ENCODE assay signal across 2 cellular contexts in the genomic region with DNA sequence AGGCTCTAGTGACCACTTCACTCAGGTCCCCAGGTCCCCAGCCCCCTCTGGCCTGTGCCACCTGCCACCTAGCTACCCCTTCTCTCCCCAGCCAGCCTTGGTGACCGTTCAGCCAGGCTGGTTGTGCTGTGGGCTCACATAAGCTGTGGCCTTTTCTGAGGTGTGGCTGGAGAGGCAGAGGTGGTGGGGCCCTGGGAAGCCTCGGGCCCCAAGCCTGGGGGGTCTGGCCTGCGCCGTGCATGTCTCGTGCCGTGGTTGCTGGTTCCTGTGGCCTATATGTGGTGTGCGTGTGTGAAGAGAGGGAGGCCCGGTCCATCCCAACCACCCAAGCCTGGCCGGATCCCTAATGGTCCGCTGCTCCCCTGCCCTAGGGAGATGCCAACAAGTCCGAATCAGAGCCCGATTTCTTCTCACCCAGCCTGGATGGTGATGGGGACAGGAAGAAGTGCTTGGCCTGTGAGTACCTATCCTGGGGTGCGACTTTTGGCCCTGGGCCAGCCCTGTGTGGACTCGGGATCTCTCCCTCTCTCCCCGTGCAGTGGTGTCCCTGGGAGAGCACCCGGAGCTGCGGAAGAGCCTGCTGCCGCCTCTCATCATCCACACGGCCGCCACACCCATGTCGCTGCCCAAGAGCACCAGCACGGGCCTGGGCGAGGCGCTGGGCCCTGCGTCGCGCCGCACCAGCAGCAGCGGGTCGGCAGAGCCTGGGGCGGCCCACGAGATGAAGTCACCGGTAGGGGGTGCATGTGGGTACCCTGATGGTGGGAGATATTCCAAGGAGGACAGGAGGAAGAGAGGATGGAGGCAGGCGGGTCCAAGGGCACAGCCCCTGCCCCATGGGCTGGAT.
TF ChIP-seq lines count a peak whose summit lies in the region.

No MANE protein-coding gene starts in this region.

TF ChIP-seq in SK-N-SH, 30 proteins besides CTCF, POLR2A, EP300 and RAD21 (continued from another document):
- TF ChIP-seq, protein P1, sequence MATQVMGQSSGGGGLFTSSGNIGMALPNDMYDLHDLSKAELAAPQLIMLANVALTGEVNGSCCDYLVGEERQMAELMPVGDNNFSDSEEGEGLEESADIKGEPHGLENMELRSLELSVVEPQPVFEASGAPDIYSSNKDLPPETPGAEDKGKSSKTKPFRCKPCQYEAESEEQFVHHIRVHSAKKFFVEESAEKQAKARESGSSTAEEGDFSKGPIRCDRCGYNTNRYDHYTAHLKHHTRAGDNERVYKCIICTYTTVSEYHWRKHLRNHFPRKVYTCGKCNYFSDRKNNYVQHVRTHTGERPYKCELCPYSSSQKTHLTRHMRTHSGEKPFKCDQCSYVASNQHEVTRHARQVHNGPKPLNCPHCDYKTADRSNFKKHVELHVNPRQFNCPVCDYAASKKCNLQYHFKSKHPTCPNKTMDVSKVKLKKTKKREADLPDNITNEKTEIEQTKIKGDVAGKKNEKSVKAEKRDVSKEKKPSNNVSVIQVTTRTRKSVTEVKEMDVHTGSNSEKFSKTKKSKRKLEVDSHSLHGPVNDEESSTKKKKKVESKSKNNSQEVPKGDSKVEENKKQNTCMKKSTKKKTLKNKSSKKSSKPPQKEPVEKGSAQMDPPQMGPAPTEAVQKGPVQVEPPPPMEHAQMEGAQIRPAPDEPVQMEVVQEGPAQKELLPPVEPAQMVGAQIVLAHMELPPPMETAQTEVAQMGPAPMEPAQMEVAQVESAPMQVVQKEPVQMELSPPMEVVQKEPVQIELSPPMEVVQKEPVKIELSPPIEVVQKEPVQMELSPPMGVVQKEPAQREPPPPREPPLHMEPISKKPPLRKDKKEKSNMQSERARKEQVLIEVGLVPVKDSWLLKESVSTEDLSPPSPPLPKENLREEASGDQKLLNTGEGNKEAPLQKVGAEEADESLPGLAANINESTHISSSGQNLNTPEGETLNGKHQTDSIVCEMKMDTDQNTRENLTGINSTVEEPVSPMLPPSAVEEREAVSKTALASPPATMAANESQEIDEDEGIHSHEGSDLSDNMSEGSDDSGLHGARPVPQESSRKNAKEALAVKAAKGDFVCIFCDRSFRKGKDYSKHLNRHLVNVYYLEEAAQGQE (IDR thresholded peaks at IDR 0.05; ENCODE audit: low read depth, low read length): no peak
- TF ChIP-seq, protein P2, sequence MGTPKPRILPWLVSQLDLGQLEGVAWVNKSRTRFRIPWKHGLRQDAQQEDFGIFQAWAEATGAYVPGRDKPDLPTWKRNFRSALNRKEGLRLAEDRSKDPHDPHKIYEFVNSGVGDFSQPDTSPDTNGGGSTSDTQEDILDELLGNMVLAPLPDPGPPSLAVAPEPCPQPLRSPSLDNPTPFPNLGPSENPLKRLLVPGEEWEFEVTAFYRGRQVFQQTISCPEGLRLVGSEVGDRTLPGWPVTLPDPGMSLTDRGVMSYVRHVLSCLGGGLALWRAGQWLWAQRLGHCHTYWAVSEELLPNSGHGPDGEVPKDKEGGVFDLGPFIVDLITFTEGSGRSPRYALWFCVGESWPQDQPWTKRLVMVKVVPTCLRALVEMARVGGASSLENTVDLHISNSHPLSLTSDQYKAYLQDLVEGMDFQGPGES (IDR thresholded peaks at IDR 0.05; ENCODE audit: low read depth, low read length): no peak
- TF ChIP-seq, protein P3, sequence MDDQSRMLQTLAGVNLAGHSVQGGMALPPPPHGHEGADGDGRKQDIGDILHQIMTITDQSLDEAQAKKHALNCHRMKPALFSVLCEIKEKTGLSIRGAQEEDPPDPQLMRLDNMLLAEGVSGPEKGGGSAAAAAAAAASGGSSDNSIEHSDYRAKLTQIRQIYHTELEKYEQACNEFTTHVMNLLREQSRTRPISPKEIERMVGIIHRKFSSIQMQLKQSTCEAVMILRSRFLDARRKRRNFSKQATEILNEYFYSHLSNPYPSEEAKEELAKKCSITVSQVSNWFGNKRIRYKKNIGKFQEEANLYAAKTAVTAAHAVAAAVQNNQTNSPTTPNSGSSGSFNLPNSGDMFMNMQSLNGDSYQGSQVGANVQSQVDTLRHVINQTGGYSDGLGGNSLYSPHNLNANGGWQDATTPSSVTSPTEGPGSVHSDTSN (IDR thresholded peaks at IDR 0.05): no peak
- TF ChIP-seq, protein P4, sequence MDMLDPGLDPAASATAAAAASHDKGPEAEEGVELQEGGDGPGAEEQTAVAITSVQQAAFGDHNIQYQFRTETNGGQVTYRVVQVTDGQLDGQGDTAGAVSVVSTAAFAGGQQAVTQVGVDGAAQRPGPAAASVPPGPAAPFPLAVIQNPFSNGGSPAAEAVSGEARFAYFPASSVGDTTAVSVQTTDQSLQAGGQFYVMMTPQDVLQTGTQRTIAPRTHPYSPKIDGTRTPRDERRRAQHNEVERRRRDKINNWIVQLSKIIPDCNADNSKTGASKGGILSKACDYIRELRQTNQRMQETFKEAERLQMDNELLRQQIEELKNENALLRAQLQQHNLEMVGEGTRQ (IDR thresholded peaks at IDR 0.05; ENCODE audit: borderline replicate concordance, low read depth, low read length): no peak
- no peak for TF ChIP-seq GATA2 (CRISPR knock-in tag; IDR thresholded peaks at IDR 0.05)

TF ChIP-seq in SK-N-SH treated with all-trans-retinoic acid at 6 μM for 48 hours, 23 proteins besides CTCF, POLR2A, EP300 and RAD21 (continued from another document):
- TF ChIP-seq GLIS3 (CRISPR knock-in tag; IDR thresholded peaks at IDR 0.05): no peak
- TF ChIP-seq TOX (CRISPR knock-in tag; IDR thresholded peaks at IDR 0.05; ENCODE audit: borderline replicate concordance): no peak
